In the genomic region with DNA sequence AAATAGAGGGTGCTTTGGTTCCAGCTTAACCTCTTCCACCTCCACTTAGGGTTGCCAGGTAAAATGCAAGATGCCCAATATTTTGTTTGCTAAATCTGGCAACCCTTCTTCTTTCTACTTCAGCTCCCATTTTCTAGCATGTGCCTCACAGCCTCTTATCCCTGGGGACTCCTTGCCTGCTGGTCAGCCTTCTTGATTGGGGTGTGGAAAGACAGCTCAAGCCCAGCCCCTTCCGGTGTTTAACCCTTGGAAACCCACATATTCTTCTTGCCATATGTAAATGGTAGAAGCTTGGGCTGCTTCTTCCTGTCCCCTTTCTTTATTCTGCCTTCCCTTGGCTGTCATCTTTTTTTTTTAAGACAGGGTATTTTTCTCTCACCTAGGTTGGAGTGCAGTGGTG, we compare ENCODE assay signal across 1 cellular context.
TF ChIP-seq lines count a peak whose summit lies in the region.

No MANE protein-coding gene starts in this region.

TF ChIP-seq in K562, 482 proteins besides CTCF, POLR2A, EP300 and RAD21 (continued from another document):
- TF ChIP-seq, protein P1, sequence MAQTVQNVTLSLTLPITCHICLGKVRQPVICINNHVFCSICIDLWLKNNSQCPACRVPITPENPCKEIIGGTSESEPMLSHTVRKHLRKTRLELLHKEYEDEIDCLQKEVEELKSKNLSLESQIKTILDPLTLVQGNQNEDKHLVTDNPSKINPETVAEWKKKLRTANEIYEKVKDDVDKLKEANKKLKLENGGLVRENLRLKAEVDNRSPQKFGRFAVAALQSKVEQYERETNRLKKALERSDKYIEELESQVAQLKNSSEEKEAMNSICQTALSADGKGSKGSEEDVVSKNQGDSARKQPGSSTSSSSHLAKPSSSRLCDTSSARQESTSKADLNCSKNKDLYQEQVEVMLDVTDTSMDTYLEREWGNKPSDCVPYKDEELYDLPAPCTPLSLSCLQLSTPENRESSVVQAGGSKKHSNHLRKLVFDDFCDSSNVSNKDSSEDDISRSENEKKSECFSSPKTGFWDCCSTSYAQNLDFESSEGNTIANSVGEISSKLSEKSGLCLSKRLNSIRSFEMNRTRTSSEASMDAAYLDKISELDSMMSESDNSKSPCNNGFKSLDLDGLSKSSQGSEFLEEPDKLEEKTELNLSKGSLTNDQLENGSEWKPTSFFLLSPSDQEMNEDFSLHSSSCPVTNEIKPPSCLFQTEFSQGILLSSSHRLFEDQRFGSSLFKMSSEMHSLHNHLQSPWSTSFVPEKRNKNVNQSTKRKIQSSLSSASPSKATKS (CRISPR knock-in tag; IDR thresholded peaks at IDR 0.05) = no peak
- TF ChIP-seq, protein P2, sequence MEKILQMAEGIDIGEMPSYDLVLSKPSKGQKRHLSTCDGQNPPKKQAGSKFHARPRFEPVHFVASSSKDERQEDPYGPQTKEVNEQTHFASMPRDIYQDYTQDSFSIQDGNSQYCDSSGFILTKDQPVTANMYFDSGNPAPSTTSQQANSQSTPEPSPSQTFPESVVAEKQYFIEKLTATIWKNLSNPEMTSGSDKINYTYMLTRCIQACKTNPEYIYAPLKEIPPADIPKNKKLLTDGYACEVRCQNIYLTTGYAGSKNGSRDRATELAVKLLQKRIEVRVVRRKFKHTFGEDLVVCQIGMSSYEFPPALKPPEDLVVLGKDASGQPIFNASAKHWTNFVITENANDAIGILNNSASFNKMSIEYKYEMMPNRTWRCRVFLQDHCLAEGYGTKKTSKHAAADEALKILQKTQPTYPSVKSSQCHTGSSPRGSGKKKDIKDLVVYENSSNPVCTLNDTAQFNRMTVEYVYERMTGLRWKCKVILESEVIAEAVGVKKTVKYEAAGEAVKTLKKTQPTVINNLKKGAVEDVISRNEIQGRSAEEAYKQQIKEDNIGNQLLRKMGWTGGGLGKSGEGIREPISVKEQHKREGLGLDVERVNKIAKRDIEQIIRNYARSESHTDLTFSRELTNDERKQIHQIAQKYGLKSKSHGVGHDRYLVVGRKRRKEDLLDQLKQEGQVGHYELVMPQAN (IDR thresholded peaks at IDR 0.05; ENCODE audit: borderline replicate concordance) = no peak
- no peak for TF ChIP-seq SP1 (CRISPR knock-in tag; IDR thresholded peaks at IDR 0.05)
